ENCODE assay signal across 1 cellular context in the genomic region with DNA sequence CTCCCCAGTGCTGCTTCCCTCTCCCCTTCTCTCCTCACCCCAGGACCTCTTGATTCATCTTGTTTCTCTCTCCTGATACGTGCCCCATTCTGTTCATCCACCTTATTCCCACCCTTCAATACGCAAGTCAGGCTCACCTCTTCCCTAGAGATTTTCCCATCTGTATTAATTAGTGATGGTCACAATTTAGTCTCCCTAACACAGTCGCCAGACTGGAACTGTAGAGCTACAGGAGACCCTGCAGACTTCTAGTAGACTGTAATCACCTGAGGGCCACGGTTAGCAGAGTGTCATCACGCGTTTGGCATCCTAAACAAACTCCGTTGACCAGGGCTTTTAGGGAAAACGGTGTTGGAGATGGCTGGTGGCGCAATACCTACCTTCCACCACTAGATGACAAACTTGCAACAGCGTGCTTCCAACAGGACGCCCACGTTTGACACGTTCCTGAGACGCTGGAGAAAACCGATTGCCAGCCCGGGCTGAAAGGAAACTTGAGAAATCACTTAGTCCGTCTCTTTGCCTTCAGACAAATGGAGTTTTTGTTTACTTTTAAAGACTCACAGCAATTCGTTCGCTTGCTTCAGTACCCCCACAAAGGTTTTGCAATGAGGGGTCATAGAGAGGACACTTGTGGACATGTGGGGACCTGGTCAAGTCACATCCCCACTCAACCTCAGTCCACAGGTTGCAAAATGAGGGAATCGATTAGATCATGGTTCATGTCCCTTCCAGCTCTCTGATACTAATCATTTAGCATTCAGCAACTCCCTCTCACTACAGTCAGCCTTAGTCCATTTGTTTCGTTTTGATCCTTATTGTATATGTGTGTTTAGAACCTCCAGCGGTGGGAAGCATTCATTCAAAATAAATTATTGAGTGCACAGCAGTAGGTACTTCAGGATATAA.
TF ChIP-seq lines count a peak whose summit lies in the region.

No MANE protein-coding gene starts in this region.

TF ChIP-seq in HepG2, 621 proteins besides CTCF, POLR2A, EP300 and RAD21 (continued from another document and continues in another):
- TF ChIP-seq AKNA (CRISPR knock-in tag; IDR thresholded peaks at IDR 0.05; ENCODE audit: borderline replicate concordance), result no peak
- TF ChIP-seq NONO (IDR thresholded peaks at IDR 0.05), result no peak
- TF ChIP-seq NONO (CRISPR knock-in tag; conservative IDR thresholded peaks at IDR 0.05), result peak; percentile 74; the same call in 1 of the 2 replicates
- 0 out of 2 replicates have a peak, but pooled peaks have one; percentile 19 for TF ChIP-seq GLI4 (CRISPR knock-in tag; IDR thresholded peaks at IDR 0.05; ENCODE audit: borderline replicate concordance)
- TF ChIP-seq DNMT1 (CRISPR knock-in tag; IDR thresholded peaks at IDR 0.05), result no peak
- no peak for TF ChIP-seq MAFG (CRISPR knock-in tag; IDR thresholded peaks at IDR 0.05)
- TF ChIP-seq FOSL2 (CRISPR knock-in tag; IDR thresholded peaks at IDR 0.05), result peak; percentile 63; the same call in 1 of the 2 replicates
- no peak for TF ChIP-seq SMARCE1 (IDR thresholded peaks at IDR 0.05; ENCODE audit: borderline replicate concordance)
- TF ChIP-seq MBD4 (IDR thresholded peaks at IDR 0.05; ENCODE audit: borderline replicate concordance, low read length), result no peak
- TF ChIP-seq GTF3A (CRISPR knock-in tag; conservative IDR thresholded peaks at IDR 0.05), result no peak
- peak; percentile 46; the same call in 1 of the 2 replicates for TF ChIP-seq GMEB1 (CRISPR knock-in tag; IDR thresholded peaks at IDR 0.05; ENCODE audit: borderline replicate concordance)
- TF ChIP-seq ZNF33B (CRISPR knock-in tag; IDR thresholded peaks at IDR 0.05), result 0 out of 2 replicates have a peak, but pooled peaks have one; percentile 30
- TF ChIP-seq ZFP82 (CRISPR knock-in tag; IDR thresholded peaks at IDR 0.05; ENCODE audit: borderline replicate concordance), result no peak
- no peak for TF ChIP-seq PAWR (CRISPR knock-in tag; IDR thresholded peaks at IDR 0.05; ENCODE audit: borderline replicate concordance)
- no peak for TF ChIP-seq DZIP1 (CRISPR knock-in tag; IDR thresholded peaks at IDR 0.05)
- TF ChIP-seq NR2F2 (IDR thresholded peaks at IDR 0.05; ENCODE audit: borderline replicate concordance, low read depth), result no peak; the same call in 1 of the 2 replicates
- TF ChIP-seq KDM3A (CRISPR knock-in tag; IDR thresholded peaks at IDR 0.05; ENCODE audit: low read depth), result peak; percentile 97
- peak; percentile 29; the same call in 1 of the 2 replicates for TF ChIP-seq NR2C2 (CRISPR knock-in tag; IDR thresholded peaks at IDR 0.05; ENCODE audit: borderline replicate concordance)
- TF ChIP-seq, protein P1, sequence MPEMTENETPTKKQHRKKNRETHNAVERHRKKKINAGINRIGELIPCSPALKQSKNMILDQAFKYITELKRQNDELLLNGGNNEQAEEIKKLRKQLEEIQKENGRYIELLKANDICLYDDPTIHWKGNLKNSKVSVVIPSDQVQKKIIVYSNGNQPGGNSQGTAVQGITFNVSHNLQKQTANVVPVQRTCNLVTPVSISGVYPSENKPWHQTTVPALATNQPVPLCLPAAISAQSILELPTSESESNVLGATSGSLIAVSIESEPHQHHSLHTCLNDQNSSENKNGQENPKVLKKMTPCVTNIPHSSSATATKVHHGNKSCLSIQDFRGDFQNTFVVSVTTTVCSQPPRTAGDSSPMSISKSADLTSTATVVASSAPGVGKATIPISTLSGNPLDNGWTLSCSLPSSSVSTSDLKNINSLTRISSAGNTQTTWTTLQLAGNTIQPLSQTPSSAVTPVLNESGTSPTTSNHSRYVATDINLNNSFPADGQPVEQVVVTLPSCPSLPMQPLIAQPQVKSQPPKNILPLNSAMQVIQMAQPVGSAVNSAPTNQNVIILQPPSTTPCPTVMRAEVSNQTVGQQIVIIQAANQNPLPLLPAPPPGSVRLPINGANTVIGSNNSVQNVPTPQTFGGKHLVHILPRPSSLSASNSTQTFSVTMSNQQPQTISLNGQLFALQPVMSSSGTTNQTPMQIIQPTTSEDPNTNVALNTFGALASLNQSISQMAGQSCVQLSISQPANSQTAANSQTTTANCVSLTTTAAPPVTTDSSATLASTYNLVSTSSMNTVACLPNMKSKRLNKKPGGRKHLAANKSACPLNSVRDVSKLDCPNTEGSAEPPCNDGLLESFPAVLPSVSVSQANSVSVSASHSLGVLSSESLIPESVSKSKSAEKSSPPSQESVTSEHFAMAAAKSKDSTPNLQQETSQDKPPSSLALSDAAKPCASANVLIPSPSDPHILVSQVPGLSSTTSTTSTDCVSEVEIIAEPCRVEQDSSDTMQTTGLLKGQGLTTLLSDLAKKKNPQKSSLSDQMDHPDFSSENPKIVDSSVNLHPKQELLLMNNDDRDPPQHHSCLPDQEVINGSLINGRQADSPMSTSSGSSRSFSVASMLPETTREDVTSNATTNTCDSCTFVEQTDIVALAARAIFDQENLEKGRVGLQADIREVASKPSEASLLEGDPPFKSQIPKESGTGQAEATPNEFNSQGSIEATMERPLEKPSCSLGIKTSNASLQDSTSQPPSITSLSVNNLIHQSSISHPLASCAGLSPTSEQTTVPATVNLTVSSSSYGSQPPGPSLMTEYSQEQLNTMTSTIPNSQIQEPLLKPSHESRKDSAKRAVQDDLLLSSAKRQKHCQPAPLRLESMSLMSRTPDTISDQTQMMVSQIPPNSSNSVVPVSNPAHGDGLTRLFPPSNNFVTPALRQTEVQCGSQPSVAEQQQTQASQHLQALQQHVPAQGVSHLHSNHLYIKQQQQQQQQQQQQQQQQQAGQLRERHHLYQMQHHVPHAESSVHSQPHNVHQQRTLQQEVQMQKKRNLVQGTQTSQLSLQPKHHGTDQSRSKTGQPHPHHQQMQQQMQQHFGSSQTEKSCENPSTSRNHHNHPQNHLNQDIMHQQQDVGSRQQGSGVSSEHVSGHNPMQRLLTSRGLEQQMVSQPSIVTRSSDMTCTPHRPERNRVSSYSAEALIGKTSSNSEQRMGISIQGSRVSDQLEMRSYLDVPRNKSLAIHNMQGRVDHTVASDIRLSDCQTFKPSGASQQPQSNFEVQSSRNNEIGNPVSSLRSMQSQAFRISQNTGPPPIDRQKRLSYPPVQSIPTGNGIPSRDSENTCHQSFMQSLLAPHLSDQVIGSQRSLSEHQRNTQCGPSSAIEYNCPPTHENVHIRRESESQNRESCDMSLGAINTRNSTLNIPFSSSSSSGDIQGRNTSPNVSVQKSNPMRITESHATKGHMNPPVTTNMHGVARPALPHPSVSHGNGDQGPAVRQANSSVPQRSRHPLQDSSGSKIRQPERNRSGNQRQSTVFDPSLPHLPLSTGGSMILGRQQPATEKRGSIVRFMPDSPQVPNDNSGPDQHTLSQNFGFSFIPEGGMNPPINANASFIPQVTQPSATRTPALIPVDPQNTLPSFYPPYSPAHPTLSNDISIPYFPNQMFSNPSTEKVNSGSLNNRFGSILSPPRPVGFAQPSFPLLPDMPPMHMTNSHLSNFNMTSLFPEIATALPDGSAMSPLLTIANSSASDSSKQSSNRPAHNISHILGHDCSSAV (CRISPR knock-in tag; IDR thresholded peaks at IDR 0.05; ENCODE audit: borderline replicate concordance), result no peak
- no peak for TF ChIP-seq ZNF557 (CRISPR knock-in tag; IDR thresholded peaks at IDR 0.05)
- TF ChIP-seq RBM22 (optimal IDR thresholded peaks at IDR 0.05; ENCODE audit: low read length), result no peak
- TF ChIP-seq RFX3 (CRISPR knock-in tag; IDR thresholded peaks at IDR 0.05), result no peak
- TF ChIP-seq ZNF629 (CRISPR knock-in tag; conservative IDR thresholded peaks at IDR 0.05), result no peak
- TF ChIP-seq LCORL (IDR thresholded peaks at IDR 0.05), result no peak
- peak; percentile 64; the same call in 1 of the 2 replicates for TF ChIP-seq LCORL (CRISPR knock-in tag; IDR thresholded peaks at IDR 0.05)
- no peak for TF ChIP-seq CBX1 (IDR thresholded peaks at IDR 0.05; ENCODE audit: low read depth)
- TF ChIP-seq PHF8 (CRISPR knock-in tag; IDR thresholded peaks at IDR 0.05), result peak; percentile 30; the same call in 1 of the 2 replicates
- TF ChIP-seq GPBP1L1 (CRISPR knock-in tag; IDR thresholded peaks at IDR 0.05), result no peak
- peak; percentile 52; the same call in 1 of the 2 replicates for TF ChIP-seq YEATS4 (CRISPR knock-in tag; IDR thresholded peaks at IDR 0.05; ENCODE audit: borderline replicate concordance)
- TF ChIP-seq HNRNPUL1 (IDR thresholded peaks at IDR 0.05; ENCODE audit: low read depth, low read length), result no peak
- TF ChIP-seq ZNF549 (CRISPR knock-in tag; IDR thresholded peaks at IDR 0.05), result no peak
- no peak for TF ChIP-seq BATF2 (CRISPR knock-in tag; IDR thresholded peaks at IDR 0.05)
- TF ChIP-seq ZNF605 (CRISPR knock-in tag; IDR thresholded peaks at IDR 0.05), result peak; percentile 90
- TF ChIP-seq ZFP37 (CRISPR knock-in tag; IDR thresholded peaks at IDR 0.05; ENCODE audit: borderline replicate concordance), result no peak
- 0 out of 2 replicates have a peak, but pooled peaks have one; percentile 43 for TF ChIP-seq ZNF616 (CRISPR knock-in tag; IDR thresholded peaks at IDR 0.05; ENCODE audit: low read depth)
- no peak for TF ChIP-seq DBP (CRISPR knock-in tag; IDR thresholded peaks at IDR 0.05; ENCODE audit: not compliant biosample characterization)
